11 cellular contexts compared by ENCODE assay signal in genomic region chr12:53101931-53102781, GRCh38. TPM values are rescaled to one million over a fixed set of nuclear protein-coding genes. Genes with fewer than 3 reads are reported as not detected.
A peak's percentile ranks its signal among the peaks of the same experiment; 100 is the strongest.
DNase-seq lines count a peak whose midpoint lies in the region; ATAC-seq and TF ChIP-seq lines count a peak whose summit lies in the region.
"Had no signal": no experiment of that assay in that cellular context is flagged by ENCODE, and none has a peak within 500 bp of the region (broad histone marks: within the 10 kb centered on the region; RNA-seq: fewer than 3 reads in every experiment).

No MANE protein-coding gene starts in this region.

- peak; percentile 57 for DNase-seq in activated CD8-positive, alpha-beta memory T cell treated with anti-CD3 and anti-CD28 coated beads for 24 hours
- no peak for DNase-seq in activated CD8-positive, alpha-beta memory T cell treated with anti-CD3 and anti-CD28 coated beads, Interleukin-2, amount 50 U/mL, for 4 hours
- no peak for DNase-seq in OCI-LY7 (ENCODE audit: low spot score)
- DNase-seq in endodermal cell, result peak; percentile 48
- peak; percentile 57 for DNase-seq in sigmoid colon
- no peak for DNase-seq in HUDEP-2 (lab: John Stamatoyannopoulos, UW; ENCODE audit: unreplicated experiment in 76 of 76)
- DNase-seq in SK-N-SH, result no peak
- DNase-seq: cerebellar nuclear complex, NCI-H345 had no signal

- H4K20me1 ChIP-seq in OCI-LY7 (ENCODE audit: insufficient read depth, low read length) (no peaks in the 10 kb centered on the region), SK-N-SH (ENCODE audit: insufficient read depth) (no peaks in the 10 kb centered on the region)

- H3K27ac ChIP-seq in OCI-LY7 (ENCODE audit: low read depth, low read length, poor library complexity, severe bottlenecking) (peak overlapping the region; percentile 60), endodermal cell (ENCODE audit: low read depth, low read length) (no peak overlapping the region), sigmoid colon (no peak overlapping the region), SK-N-SH (ENCODE audit: low read depth in 2 of 2, low read length in 1 of 2) (no peak overlapping the region)

- peaks cover 17% of the 10 kb centered on the region for H3K27me3 ChIP-seq in endodermal cell (ENCODE audit: control insufficient read depth, insufficient read depth, low read length, poor library complexity, severe bottlenecking)
- H3K27me3 ChIP-seq in sigmoid colon, result no peaks in the 10 kb centered on the region
- no peaks in the 10 kb centered on the region for H3K27me3 ChIP-seq in SK-N-SH (ENCODE audit: insufficient read depth)

- WGBS in endodermal cell (ENCODE audit: insufficient coverage in 1 of 2, insufficient read length in 1 of 2), 2 experiments, result 85 to 92% methylated on average over 6 to 11 of the region's 12 CpGs
- WGBS in sigmoid colon, 2 donors, result 86 to 90% methylated on average over 12 of the region's 12 CpGs
- 94% methylated on average over 9 of the region's 12 CpGs for WGBS in SK-N-SH (ENCODE audit: low lambda C conversion rate)

- H2AFZ ChIP-seq in OCI-LY7 (ENCODE audit: low read length) (peak overlapping the region; percentile 74), SK-N-SH (ENCODE audit: low read depth) (no peak overlapping the region)

- TF ChIP-seq RAD21 in SK-N-SH (IDR thresholded peaks at IDR 0.05; ENCODE audit: low read length), result no peak

- TF ChIP-seq EP300 in sigmoid colon (IDR thresholded peaks at IDR 0.05) (no peak), SK-N-SH (IDR thresholded peaks at IDR 0.05; ENCODE audit: borderline replicate concordance in 1 of 2, low read depth in 1 of 2, low read length in 1 of 2) (no peak)

- no TSS peak for BruUV-seq in OCI-LY7 (replicated peaks; lab: Mats Ljungman, UMichigan)

- peaks cover 50% of the 10 kb centered on the region for H3K4me1 Mint-ChIP-seq in endodermal cell

- intact Hi-C loops in OCI-LY7 (cut with micrococcal nuclease; ENCODE audit: unreplicated experiment), result no loop called here
- intact Hi-C loops in sigmoid colon (cut with DNase I), result no loop called here

- H3K36me3 ChIP-seq in OCI-LY7 (ENCODE audit: insufficient read depth, low read length) (no peaks in the 10 kb centered on the region), endodermal cell (ENCODE audit: control insufficient read depth, insufficient read depth, low read length) (no peaks in the 10 kb centered on the region), sigmoid colon (peaks cover 0 to 8% (median 0%) of the 10 kb centered on the region in 4 donors), SK-N-SH (replicated peaks in 1 of 2; ENCODE audit: control insufficient read depth in 1 of 2, insufficient read depth in 2 of 2, low read length in 1 of 2) (peaks cover 8% of the 10 kb centered on the region in 2 experiments)

- H3K9me3 ChIP-seq in OCI-LY7 (ENCODE audit: low read length), result no peaks in the 10 kb centered on the region
- no peaks in the 10 kb centered on the region for H3K9me3 ChIP-seq in endodermal cell (ENCODE audit: control insufficient read depth, low read length)
- no peaks in the 10 kb centered on the region for H3K9me3 ChIP-seq in sigmoid colon
- no peaks in the 10 kb centered on the region for H3K9me3 ChIP-seq in SK-N-SH

- no peaks in the 10 kb centered on the region for H3K9me3 Mint-ChIP-seq in endodermal cell

- POLR2A ChIA-PET in OCI-LY7 (lab: Charles Lee) (interaction anchor here (0.7 to 3.2 kb wide), 11 partner anchors 9 to 399 kb away, joined by 3 to 29 read pairs (median 4); partner anchors contain the start of genes SPRYD3 and TARBP2), SK-N-SH (lab: Yijun Ruan, JAX) (interaction anchor here (1.0 to 1.1 kb wide), 2 partner anchors 23 to 36 kb away, joined by 3 read pairs; partner anchors contain the start of gene SPRYD3)

- H3K9ac ChIP-seq in endodermal cell (ENCODE audit: extremely low read depth, low read length, poor library complexity, severe bottlenecking), result no peak overlapping the region
- H3K9ac ChIP-seq in SK-N-SH, result no peak overlapping the region

- H3K9me2 ChIP-seq in OCI-LY7 (ENCODE audit: insufficient read depth, low read length), result no peaks in the 10 kb centered on the region
- H3K9me2 ChIP-seq in SK-N-SH, result no peaks in the 10 kb centered on the region

- no peaks in the 10 kb centered on the region for H3K79me2 ChIP-seq in OCI-LY7 (ENCODE audit: insufficient read depth, low read depth, low read length)
- H3K79me2 ChIP-seq in SK-N-SH (ENCODE audit: insufficient read depth), result peaks cover 6% of the 10 kb centered on the region; the same call in 1 of the 2 replicates

- no peak for TF ChIP-seq POLR2A in sigmoid colon (IDR thresholded peaks at IDR 0.05)

- peaks cover 22% of the 10 kb centered on the region for H3K27me3 Mint-ChIP-seq in endodermal cell (ENCODE audit: insufficient read depth)

- peaks cover 25% of the 10 kb centered on the region for H3F3A ChIP-seq in SK-N-SH (replicated peaks; ENCODE audit: insufficient read depth)

- H3K36me3 Mint-ChIP-seq in endodermal cell (ENCODE audit: low read depth), result no peaks in the 10 kb centered on the region

- CTCF ChIA-PET in OCI-LY7 (lab: Charles Lee; ENCODE audit: unreplicated experiment) (interaction anchor here (1.0 to 2.2 kb wide), 4 partner anchors 15 to 41 kb away, joined by 4 to 13 read pairs (median 5); partner anchors contain the start of gene SPRYD3), SK-N-SH (lab: Yijun Ruan, JAX) (interaction anchor here (1.0 to 7.6 kb wide), 11 partner anchors 10 to 186 kb away, joined by 3 to 385 read pairs (median 4); no protein-coding TSS in a partner anchor)

- H3K4me3 Mint-ChIP-seq in endodermal cell, result no peak overlapping the region

- H3K27ac Mint-ChIP-seq in endodermal cell, result no peak overlapping the region

- H3K4me3 ChIP-seq in OCI-LY7 (ENCODE audit: low read depth, low read length, poor library complexity, severe bottlenecking) (peak overlapping the region; percentile 29), endodermal cell (ENCODE audit: low read length) (no peak overlapping the region), sigmoid colon (no peak overlapping the region), SK-N-SH (ENCODE audit: low read depth in 2 of 2, low read length in 1 of 2) (no peak overlapping the region)

- no peak for TF ChIP-seq CTCF in OCI-LY7 (conservative IDR thresholded peaks at IDR 0.05; ENCODE audit: low read length)
- TF ChIP-seq CTCF in endodermal cell (conservative IDR thresholded peaks at IDR 0.05), result no peak
- TF ChIP-seq CTCF in sigmoid colon (IDR thresholded peaks at IDR 0.05), result no peak
- TF ChIP-seq CTCF in SK-N-SH (IDR thresholded peaks at IDR 0.05), result no peak

- H3K4me1 ChIP-seq in OCI-LY7 (ENCODE audit: insufficient read depth, low read length, poor library complexity, severe bottlenecking) (peaks cover 44% of the 10 kb centered on the region), endodermal cell (ENCODE audit: control insufficient read depth, insufficient read depth, low read length) (peaks cover 23% of the 10 kb centered on the region), sigmoid colon (peaks cover 0 to 32% (median 25%) of the 10 kb centered on the region in 4 donors), SK-N-SH (ENCODE audit: control insufficient read depth in 1 of 2, insufficient read depth in 2 of 2, low read depth in 1 of 2, low read length in 1 of 2) (peaks cover 0 to 26% of the 10 kb centered on the region in 2 experiments; a peak in 1 of 4 replicates)

- ATAC-seq in HG03460 (IDR thresholded peaks at IDR 0.05; ENCODE audit: unreplicated experiment), result no peak

- H3K4me2 ChIP-seq in OCI-LY7 (ENCODE audit: low read length) (peak overlapping the region; percentile 67), SK-N-SH (no peak overlapping the region)

TF ChIP-seq in SK-N-SH, 30 proteins besides CTCF, POLR2A, EP300 and RAD21 (continues in another document):
- TF ChIP-seq MEF2A (IDR thresholded peaks at IDR 0.05; ENCODE audit: borderline replicate concordance, low read depth) (no peak), GABPA (IDR thresholded peaks at IDR 0.05; ENCODE audit: low read depth) (no peak)

RNA-seq across cellular contexts. Expression of gene SOAT2, which starts 1.1 kb away (rescaled TPM):
- total RNA-seq in OCI-LY7 (2014; rRNA removed; shearing (Covaris generic)), result 0.06 and 0.08 TPM in 2 replicates
- total RNA-seq in OCI-LY7 (2022), result 1.2 and 1.8 TPM in 2 replicates
- under 1 TPM; 0.46 to 0.71 TPM for total RNA-seq in endodermal cell
- 0.28 TPM for polyA plus RNA-seq in endodermal cell (2013, experiment 1 of 2)
- polyA plus RNA-seq in endodermal cell (2013, experiment 2 of 2), result 0.21 TPM
- total RNA-seq in sigmoid colon, result under 1 TPM in 2 of 4 donors, not detected in 2; 0.41 to 0.55 TPM
- under 1 TPM in 1 of 3 donors, not detected in 2; 0.09 TPM for polyA plus RNA-seq in sigmoid colon
- 0.13 and 0.18 TPM in 2 replicates for polyA plus RNA-seq in SK-N-SH (2012; rRNA removed)
- polyA plus RNA-seq in SK-N-SH (2012; cell fraction: cytosol; rRNA removed), result 0.04 and 0.06 TPM in 2 replicates
- polyA plus RNA-seq in SK-N-SH (2012; cell fraction: nucleus; rRNA removed), result 0.40 and 0.58 TPM in 2 replicates
- total RNA-seq: myocyte had no signal

RNA-seq across cellular contexts. Expression of gene IGFBP6, which starts 4.7 kb away (rescaled TPM):
- total RNA-seq in OCI-LY7 (2014; rRNA removed; shearing (Covaris generic)), result not detected in 2 replicates
- 1.2 and 2.9 TPM in 2 replicates for total RNA-seq in OCI-LY7 (2022)
- 10 to 100 TPM; 21.7 to 48.4 TPM for total RNA-seq in endodermal cell
- polyA plus RNA-seq in endodermal cell (2013, experiment 1 of 2), result 13.5 TPM
- polyA plus RNA-seq in endodermal cell (2013, experiment 2 of 2), result 23.1 TPM
- 100 to 1,000 TPM; 127 to 444 (median 384) TPM for total RNA-seq in sigmoid colon
- 100 to 1,000 TPM in 1 of 3 donors, 10 to 100 TPM in 1, 1 to 10 TPM in 1; 3.0 to 133 (median 35.9) TPM for polyA plus RNA-seq in sigmoid colon
- 290 and 570 TPM in 2 replicates for polyA plus RNA-seq in SK-N-SH (2012; rRNA removed)
- 204 and 327 TPM in 2 replicates for polyA plus RNA-seq in SK-N-SH (2012; cell fraction: cytosol; rRNA removed)
- polyA plus RNA-seq in SK-N-SH (2012; cell fraction: nucleus; rRNA removed), result 223 and 345 TPM in 2 replicates

RNA-seq across cellular contexts. Expression of gene SPRYD3, which starts 23.0 kb away (rescaled TPM):
- total RNA-seq in OCI-LY7 (2014; rRNA removed; shearing (Covaris generic)), result 7.3 and 10.9 TPM in 2 replicates
- total RNA-seq in OCI-LY7 (2022), result 17.2 and 20.5 TPM in 2 replicates
- 10 to 100 TPM; 13.0 to 18.4 TPM for total RNA-seq in endodermal cell
- 6.8 TPM for polyA plus RNA-seq in endodermal cell (2013, experiment 1 of 2)
- 7.2 TPM for polyA plus RNA-seq in endodermal cell (2013, experiment 2 of 2)
- 10 to 100 TPM; 31.9 to 41.4 (median 35.7) TPM for total RNA-seq in sigmoid colon
- polyA plus RNA-seq in sigmoid colon, result 10 to 100 TPM; 20.1 to 33.4 (median 27.0) TPM
- 20.3 and 25.8 TPM in 2 replicates for polyA plus RNA-seq in SK-N-SH (2012; rRNA removed)
- polyA plus RNA-seq in SK-N-SH (2012; cell fraction: cytosol; rRNA removed), result 14.7 and 19.4 TPM in 2 replicates
- polyA plus RNA-seq in SK-N-SH (2012; cell fraction: nucleus; rRNA removed), result 20.4 and 23.9 TPM in 2 replicates

RNA-seq across cellular contexts. Expression of gene TNS2, which starts 52.3 kb away (rescaled TPM):
- 0.25 TPM in 1 of 2 replicates, not detected in the other for total RNA-seq in OCI-LY7 (2014; rRNA removed; shearing (Covaris generic))
- total RNA-seq in OCI-LY7 (2022) (1.3 and 1.6 TPM in 2 replicates), endodermal cell (10 to 100 TPM; 10.2 to 12.6 TPM), sigmoid colon (100 to 1,000 TPM; 109 to 117 (median 113) TPM)
- polyA plus RNA-seq in endodermal cell (2013, experiment 1 of 2), result 9.5 TPM
- polyA plus RNA-seq in endodermal cell (2013, experiment 2 of 2), result 9.6 TPM
- polyA plus RNA-seq in sigmoid colon (10 to 100 TPM; 12.5 to 60.1 (median 47.4) TPM), SK-N-SH (2012; rRNA removed) (32.7 and 50.0 TPM in 2 replicates)
- 9.6 and 17.3 TPM in 2 replicates for polyA plus RNA-seq in SK-N-SH (2012; cell fraction: cytosol; rRNA removed)
- polyA plus RNA-seq in SK-N-SH (2012; cell fraction: nucleus; rRNA removed), result 225 and 321 TPM in 2 replicates

Comparison
In these comparisons a context has a peak if more than half of its experiments do, and no peak if none do; other contexts are left out.
1. DNase-seq: peak in activated CD8-positive, alpha-beta memory T cell treated with anti-CD3 and anti-CD28 coated beads for 24 hours (single experiment), endodermal cell (single experiment) and sigmoid colon (single experiment); none in activated CD8-positive, alpha-beta memory T cell treated with anti-CD3 and anti-CD28 coated beads, Interleukin-2, amount 50 U/mL, for 4 hours (single experiment), OCI-LY7 (single experiment), HUDEP-2 (0 of 76) and SK-N-SH (single experiment).
2. RNA of gene IGFBP6, which starts 4.7 kb away (total RNA-seq): 127 to 444 TPM in sigmoid colon and 21.7 to 48.4 TPM in endodermal cell; 1.2 to 2.9 TPM in OCI-LY7; every median in the first group is over 4 times any median in the second.